15 cellular contexts compared by ENCODE assay signal in the genomic region with DNA sequence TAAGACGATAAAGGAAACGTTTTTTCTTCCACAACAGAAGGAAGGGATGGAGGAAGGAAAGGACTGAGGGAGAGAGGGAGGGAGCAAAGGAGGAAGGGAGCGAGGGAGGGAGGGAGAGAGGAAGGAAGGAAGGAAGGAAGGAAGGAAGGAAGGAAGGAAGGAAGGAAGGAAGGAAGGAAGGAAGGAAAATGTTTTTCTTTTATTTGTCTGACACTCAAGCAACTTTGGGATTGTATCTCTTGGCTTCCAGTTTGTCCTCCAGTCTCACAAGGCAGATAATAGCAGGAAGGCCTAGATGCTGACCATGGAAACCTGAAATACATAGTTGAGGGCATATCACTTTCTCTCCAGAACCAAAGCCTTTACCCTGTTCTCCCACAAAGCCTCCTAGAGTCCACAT.
DNase-seq lines count a peak whose midpoint lies in the region; ATAC-seq and TF ChIP-seq lines count a peak whose summit lies in the region.
"Had no signal": no experiment of that assay in that cellular context is flagged by ENCODE, and none has a peak within 500 bp of the region (broad histone marks: within the 10 kb centered on the region; RNA-seq: fewer than 3 reads in every experiment).

No MANE protein-coding gene starts in this region.

- CTCF ChIA-PET in Caco-2 (lab: Charles Lee): no interaction called here
- CTCF ChIA-PET in HEK293 (lab: Yijun Ruan, JAX): no interaction called here

- H3K79me2 ChIP-seq in hepatocyte: no peaks in the 10 kb centered on the region

- no peak for TF ChIP-seq POLR2A in esophagus squamous epithelium (IDR thresholded peaks at IDR 0.05)

- no peaks in the 10 kb centered on the region for H4K20me1 ChIP-seq in hepatocyte (ENCODE audit: insufficient read depth, poor library complexity, severe bottlenecking)
- H4K20me1 ChIP-seq: BLaER1 had no signal

- no peaks in the 10 kb centered on the region for H3K27me3 ChIP-seq in Caco-2 (replicated peaks; ENCODE audit: control insufficient read depth, insufficient read depth, low read length)
- no peaks in the 10 kb centered on the region for H3K27me3 ChIP-seq in hepatocyte
- H3K27me3 ChIP-seq in esophagus squamous epithelium: no peaks in the 10 kb centered on the region
- H3K27me3 ChIP-seq: BLaER1 had no signal

- H3K4me1 ChIP-seq in Caco-2: peaks cover 55% of the 10 kb centered on the region
- no peaks in the 10 kb centered on the region for H3K4me1 ChIP-seq in HEK293 (ENCODE audit: control insufficient read depth, insufficient read depth, low read length)
- peaks cover 14% of the 10 kb centered on the region for H3K4me1 ChIP-seq in hepatocyte (ENCODE audit: insufficient read depth)
- peaks cover 0 to 17% (median 0%) of the 10 kb centered on the region in 3 donors for H3K4me1 ChIP-seq in esophagus squamous epithelium
- H3K4me1 ChIP-seq: BLaER1 had no signal

- POLR2A ChIA-PET in Caco-2 (lab: Charles Lee) (no interaction called here), HEK293 (lab: Yijun Ruan, JAX) (no interaction called here)

- no peak for TF ChIP-seq CTCF in Caco-2 (IDR thresholded peaks at IDR 0.05; ENCODE audit: insufficient read depth in 1 of 2, low read depth in 1 of 2, low read length in 1 of 2, severe bottlenecking in 1 of 2, unreplicated experiment in 1 of 2)
- TF ChIP-seq CTCF in HEK293 (tag by site-specific recombination; IDR thresholded peaks at IDR 0.05): no peak
- TF ChIP-seq CTCF in hepatocyte (IDR thresholded peaks at IDR 0.05; ENCODE audit: poor library complexity): no peak
- no peak for TF ChIP-seq CTCF in esophagus squamous epithelium (IDR thresholded peaks at IDR 0.05)

- H3K36me3 ChIP-seq in Caco-2 (ENCODE audit: control insufficient read depth, insufficient read depth, low read length): no peaks in the 10 kb centered on the region
- H3K36me3 ChIP-seq in HEK293 (ENCODE audit: control insufficient read depth in 2 of 2, insufficient read depth in 1 of 2, low read length in 2 of 2): no peaks in the 10 kb centered on the region
- H3K36me3 ChIP-seq in hepatocyte (replicated peaks; ENCODE audit: insufficient read depth, low read depth): no peaks in the 10 kb centered on the region
- no peaks in the 10 kb centered on the region for H3K36me3 ChIP-seq in esophagus squamous epithelium
- H3K36me3 ChIP-seq: BLaER1 had no signal

- no peak for ATAC-seq in HG02759 (IDR thresholded peaks at IDR 0.05; ENCODE audit: unreplicated experiment)
- ATAC-seq in GM21381 (IDR thresholded peaks at IDR 0.05; ENCODE audit: unreplicated experiment): no peak
- ATAC-seq: GM23338 had no signal

- BruUV-seq in Caco-2 (replicated peaks; lab: Mats Ljungman, UMichigan): no TSS peak

- peak overlapping the region; percentile 43 for H3K27ac Mint-ChIP-seq in Caco-2 (ENCODE audit: unreplicated experiment)
- H3K27ac Mint-ChIP-seq: CD14-positive monocyte, GM23338 had no signal

- H3K9me2 ChIP-seq in hepatocyte (replicated peaks; ENCODE audit: insufficient read depth): no peaks in the 10 kb centered on the region

- intact Hi-C loops in Caco-2 (cut with micrococcal nuclease; ENCODE audit: unreplicated experiment): no loop called here
- intact Hi-C loops in esophagus squamous epithelium (cut with DNase I): no loop called here

- H3K4me2 ChIP-seq in hepatocyte: no peak overlapping the region
- H3K4me2 ChIP-seq: BLaER1, GM23338, KMS-11 had no signal

- H3K9me3 ChIP-seq in Caco-2 (no peaks in the 10 kb centered on the region), HEK293 (ENCODE audit: control insufficient read depth, insufficient read depth, low read depth, low read length) (no peaks in the 10 kb centered on the region), hepatocyte (ENCODE audit: low read depth) (no peaks in the 10 kb centered on the region), esophagus squamous epithelium (no peaks in the 10 kb centered on the region)
- H3K9me3 ChIP-seq: BLaER1 had no signal

- H2AFZ ChIP-seq in hepatocyte: no peak overlapping the region
- H2AFZ ChIP-seq: GM23338 had no signal

- no peak overlapping the region for H3K27ac ChIP-seq in HEK293 (ENCODE audit: extremely low read depth, low read depth, low read length)
- H3K27ac ChIP-seq in hepatocyte: peak overlapping the region; percentile 85
- no peak overlapping the region for H3K27ac ChIP-seq in esophagus squamous epithelium
- H3K27ac ChIP-seq: BLaER1, KMS-11 had no signal

- H3K36me3 Mint-ChIP-seq in Caco-2 (ENCODE audit: insufficient read depth, unreplicated experiment): peaks cover 27% of the 10 kb centered on the region
- H3K36me3 Mint-ChIP-seq: CD14-positive monocyte; CD4-positive, alpha-beta memory T cell had no signal

- H3K9me3 Mint-ChIP-seq in Caco-2 (ENCODE audit: unreplicated experiment): no peaks in the 10 kb centered on the region
- H3K9me3 Mint-ChIP-seq: GM23338 had no signal

- peaks cover 11% of the 10 kb centered on the region for H3K4me1 Mint-ChIP-seq in Caco-2 (ENCODE audit: low read depth, unreplicated experiment)
- H3K4me1 Mint-ChIP-seq: CD14-positive monocyte had no signal

- WGBS in hepatocyte (ENCODE audit: low lambda C conversion rate, missing lambda C conversion rate): 51% methylated on average over 3 of the region's 3 CpGs
- 40 to 84% methylated on average over 2 to 3 of the region's 3 CpGs for WGBS in esophagus squamous epithelium, 2 donors

- DNase-seq in Caco-2 (no peak), hepatocyte (ENCODE audit: low spot score) (no peak), ecto neural progenitor cell (ENCODE audit: low spot score) (no peak), esophagus squamous epithelium (lab: John Stamatoyannopoulos, UW) (no peak)
- DNase-seq: CD4-positive, alpha-beta memory T cell; DMS 273 treated with DMSO at 0.1 percent for 48 hours; DMS53; HCEC 1CT had no signal

- H3K27me3 Mint-ChIP-seq in Caco-2 (ENCODE audit: insufficient read depth, unreplicated experiment): no peaks in the 10 kb centered on the region
- H3K27me3 Mint-ChIP-seq: CD4-positive, alpha-beta memory T cell had no signal

- no peak overlapping the region for H3K4me3 Mint-ChIP-seq in Caco-2 (ENCODE audit: unreplicated experiment)
- H3K4me3 Mint-ChIP-seq: CD14-positive monocyte; CD4-positive, alpha-beta memory T cell; GM23338 had no signal

- no peak overlapping the region for H3K4me3 ChIP-seq in Caco-2 (ENCODE audit: low read depth, low read length)
- no peak overlapping the region for H3K4me3 ChIP-seq in HEK293 (ENCODE audit: low read depth, low read length)
- H3K4me3 ChIP-seq in hepatocyte: no peak overlapping the region
- H3K4me3 ChIP-seq in esophagus squamous epithelium: no peak overlapping the region
- H3K4me3 ChIP-seq: BLaER1, GM23338 had no signal

TF ChIP-seq in HEK293, 187 proteins besides CTCF, POLR2A, EP300 and RAD21:
- TF ChIP-seq ZNF366 (tag by site-specific recombination; conservative IDR thresholded peaks at IDR 0.05): 0 out of 2 replicates have a peak, but pooled peaks have one; percentile 35
- TF ChIP-seq ZNF571 (tag by site-specific recombination; IDR thresholded peaks at IDR 0.05): no peak
- no peak for TF ChIP-seq MZF1 (tag by site-specific recombination; IDR thresholded peaks at IDR 0.05; ENCODE audit: borderline replicate concordance)
- TF ChIP-seq ZNF530 (tag by site-specific recombination; IDR thresholded peaks at IDR 0.05; ENCODE audit: low read depth): no peak
